Comparison of ENCODE assay signal across 8 cellular contexts in genomic region chr1:160261526-160261877, GRCh38. TPM values are rescaled to one million over a fixed set of nuclear protein-coding genes. Genes with fewer than 3 reads are reported as not detected.
DNase-seq lines count a peak whose midpoint lies in the region; ATAC-seq, FAIRE-seq and TF ChIP-seq lines count a peak whose summit lies in the region.

No MANE protein-coding gene starts in this region.

- DNase-seq in NCI-H2196 treated with DMSO at 0.1 percent for 48 hours (lab: John Stamatoyannopoulos, UW; ENCODE audit: unreplicated experiment), result peak; percentile 33
- DNase-seq in activated CD8-positive, alpha-beta memory T cell treated with anti-CD3 and anti-CD28 coated beads for 24 hours, result peak; percentile 78
- no peak for DNase-seq in endothelial cell (ENCODE audit: low spot score)
- DNase-seq in HTR-8/SVneo (ENCODE audit: insufficient read length, low spot score), result no peak

- peak overlapping the region; percentile 94 to 98 for H3K27ac ChIP-seq in mucosa of rectum (ENCODE audit: low read depth in 2 of 2, low read length in 2 of 2)

- no peak for TF ChIP-seq CTCF in endothelial cell (IDR thresholded peaks at IDR 0.05; ENCODE audit: unreplicated experiment)

- peaks cover 27% of the 10 kb centered on the region for H3K4me1 Mint-ChIP-seq in endothelial cell (ENCODE audit: unreplicated experiment)
- peaks cover 52% of the 10 kb centered on the region for H3K4me1 Mint-ChIP-seq in stimulated activated memory B cell treated with anti-CD40 and anti-IgM and Interleukin-4, amounts not matched to agents 10 μg/mL and 1 μg/mL and 100 μg/mL, for 72 hours

- H3K4me1 ChIP-seq in ES-I3 (ENCODE audit: insufficient read depth, low read length), result peaks cover 11% of the 10 kb centered on the region; the same call in 1 of the 2 replicates
- H3K4me1 ChIP-seq in mucosa of rectum (ENCODE audit: control insufficient read depth in 2 of 2, insufficient read depth in 2 of 2, low read length in 2 of 2), result peaks cover 8 to 19% of the 10 kb centered on the region in 2 donors

- H3K27me3 ChIP-seq in mucosa of rectum (ENCODE audit: control insufficient read depth in 2 of 2, insufficient read depth in 2 of 2, low read length in 2 of 2), result no peaks in the 10 kb centered on the region

- H3K9me3 Mint-ChIP-seq in endothelial cell (ENCODE audit: unreplicated experiment), result no peaks in the 10 kb centered on the region
- no peaks in the 10 kb centered on the region for H3K9me3 Mint-ChIP-seq in stimulated activated memory B cell treated with anti-CD40 and anti-IgM and Interleukin-4, amounts not matched to agents 10 μg/mL and 1 μg/mL and 100 μg/mL, for 72 hours

- peak overlapping the region; percentile 99 for H3K27ac Mint-ChIP-seq in endothelial cell (ENCODE audit: unreplicated experiment)
- H3K27ac Mint-ChIP-seq in stimulated activated memory B cell treated with anti-CD40 and anti-IgM and Interleukin-4, amounts not matched to agents 10 μg/mL and 1 μg/mL and 100 μg/mL, for 72 hours, result peak overlapping the region; percentile 99

- H3K27me3 Mint-ChIP-seq in endothelial cell (ENCODE audit: unreplicated experiment), result peaks cover 8% of the 10 kb centered on the region
- H3K27me3 Mint-ChIP-seq in stimulated activated memory B cell treated with anti-CD40 and anti-IgM and Interleukin-4, amounts not matched to agents 10 μg/mL and 1 μg/mL and 100 μg/mL, for 72 hours, result no peaks in the 10 kb centered on the region

- no peak for FAIRE-seq in HTR-8/SVneo (lab: Jason Lieb, UNC)

- peak overlapping the region; percentile 87 to 97 for H3K4me3 ChIP-seq in mucosa of rectum (ENCODE audit: low read length in 2 of 2)

- H3K4me3 Mint-ChIP-seq in endothelial cell (ENCODE audit: unreplicated experiment), result peak overlapping the region; percentile 99
- peak overlapping the region; percentile 98 for H3K4me3 Mint-ChIP-seq in stimulated activated memory B cell treated with anti-CD40 and anti-IgM and Interleukin-4, amounts not matched to agents 10 μg/mL and 1 μg/mL and 100 μg/mL, for 72 hours

- H3K9ac ChIP-seq in ES-I3 (ENCODE audit: low read depth, low read length) (peak overlapping the region; percentile 93), mucosa of rectum (ENCODE audit: low read depth in 1 of 2, low read length in 2 of 2) (peak overlapping the region; percentile 95 to 99)

- peak; percentile 27 for ATAC-seq in HG02798 (IDR thresholded peaks at IDR 0.05; ENCODE audit: poor library complexity, unreplicated experiment)
- peak; percentile 59 for ATAC-seq in stimulated activated memory B cell treated with anti-CD40 and anti-IgM and Interleukin-4, amounts not matched to agents 10 μg/mL and 1 μg/mL and 100 μg/mL, for 72 hours

- H3K36me3 Mint-ChIP-seq in endothelial cell (ENCODE audit: low read depth, unreplicated experiment), result peaks cover 9% of the 10 kb centered on the region
- H3K36me3 Mint-ChIP-seq in stimulated activated memory B cell treated with anti-CD40 and anti-IgM and Interleukin-4, amounts not matched to agents 10 μg/mL and 1 μg/mL and 100 μg/mL, for 72 hours, result peaks cover 11% of the 10 kb centered on the region

- H3K36me3 ChIP-seq in ES-I3 (ENCODE audit: insufficient read depth, low read length) (no peaks in the 10 kb centered on the region; the same call in 1 of the 2 replicates), mucosa of rectum (ENCODE audit: control insufficient read depth in 2 of 2, insufficient read depth in 2 of 2, low read length in 2 of 2) (no peaks in the 10 kb centered on the region)

- no peaks in the 10 kb centered on the region for H3K9me3 ChIP-seq in ES-I3 (ENCODE audit: control insufficient read depth, insufficient read depth, low read length)
- no peaks in the 10 kb centered on the region for H3K9me3 ChIP-seq in mucosa of rectum (ENCODE audit: control insufficient read depth in 2 of 2, low read length in 2 of 2)

RNA-seq across cellular contexts. Expression of gene DCAF8, which starts 0.8 kb away (rescaled TPM):
- total RNA-seq in endothelial cell (ENCODE audit: unreplicated experiment), result 134 TPM

RNA-seq across cellular contexts. Expression of gene PEX19, which starts 23.4 kb away (rescaled TPM):
- 61.7 TPM for total RNA-seq in endothelial cell (ENCODE audit: unreplicated experiment)

RNA-seq across cellular contexts. Expression of gene PEA15, which starts 56.3 kb away (rescaled TPM):
- total RNA-seq in endothelial cell (ENCODE audit: unreplicated experiment), result 593 TPM

Comparison
In these comparisons a context has a peak if more than half of its experiments do, and no peak if none do; other contexts are left out.
1. DNase-seq: peak in NCI-H2196 treated with DMSO at 0.1 percent for 48 hours (single experiment) and activated CD8-positive, alpha-beta memory T cell treated with anti-CD3 and anti-CD28 coated beads for 24 hours (single experiment); none in endothelial cell (single experiment) and HTR-8/SVneo (single experiment).